Comparison of ENCODE assay signal across 23 cellular contexts in the genomic region with DNA sequence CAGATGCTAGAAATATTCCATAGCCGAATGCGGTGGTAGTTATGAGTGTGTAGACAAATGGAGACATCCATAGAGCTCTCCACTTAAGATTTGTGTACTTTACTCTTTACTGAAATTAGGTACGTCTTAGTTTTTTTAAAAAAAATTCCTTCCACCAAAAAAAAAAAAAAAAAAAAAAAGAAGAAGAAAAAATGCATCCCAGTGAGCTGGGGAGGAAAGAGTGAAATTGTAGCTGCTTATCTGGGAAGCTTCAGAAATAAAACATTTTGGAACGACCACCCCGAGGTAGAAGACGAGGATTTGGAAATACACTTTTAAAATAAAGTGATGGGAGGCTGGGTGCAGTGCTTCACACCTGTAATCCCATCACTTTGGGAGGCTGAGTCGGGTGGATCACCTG. TPM values are rescaled to one million over a fixed set of nuclear protein-coding genes. Genes with fewer than 3 reads are reported as not detected.
DNase-seq lines count a peak whose midpoint lies in the region; ATAC-seq and TF ChIP-seq lines count a peak whose summit lies in the region.
"Had no signal": no experiment of that assay in that cellular context is flagged by ENCODE, and none has a peak within 500 bp of the region (broad histone marks: within the 10 kb centered on the region; RNA-seq: fewer than 3 reads in every experiment).

No MANE protein-coding gene starts in this region.

- intact Hi-C loops in spleen (cut with DNase I; ENCODE audit: low total_unique reads): no loop called here

- ATAC-seq in activated T-cell treated with anti-CD3 and anti-CD28 coated beads, Interleukin-2, amount 50 U/mL, for 4 hours: no peak
- ATAC-seq in activated naive CD4-positive, alpha-beta T cell treated with anti-CD3 and anti-CD28 coated beads, Interleukin-2, amount 50 U/mL, for 72 hours: no peak
- ATAC-seq in GM18861 (IDR thresholded peaks at IDR 0.05; ENCODE audit: unreplicated experiment): no peak

- CTCF ChIA-PET in HEK293 (lab: Yijun Ruan, JAX): interaction anchor here (0.6 to 2.3 kb wide), 11 partner anchors 13 to 1125 kb away, joined by 3 to 29 read pairs (median 4); no protein-coding TSS in a partner anchor

- H3K36me3 Mint-ChIP-seq in activated T-cell treated with anti-CD3 and anti-CD28 coated beads, Interleukin-2, amount 50 U/mL, for 4 hours (ENCODE audit: insufficient read depth): no peaks in the 10 kb centered on the region
- no peaks in the 10 kb centered on the region for H3K36me3 Mint-ChIP-seq in activated naive CD4-positive, alpha-beta T cell treated with anti-CD3 and anti-CD28 coated beads, Interleukin-2, amount 50 U/mL, for 72 hours

- peaks cover 26% of the 10 kb centered on the region for H3K4me1 Mint-ChIP-seq in activated T-cell treated with anti-CD3 and anti-CD28 coated beads, Interleukin-2, amount 50 U/mL, for 4 hours (ENCODE audit: low read depth)
- H3K4me1 Mint-ChIP-seq: H9 had no signal

- peak overlapping the region; percentile 67 to 86 for H3K27ac Mint-ChIP-seq in activated naive CD4-positive, alpha-beta T cell treated with anti-CD3 and anti-CD28 coated beads, Interleukin-2, amount 50 U/mL, for 72 hours
- H3K27ac Mint-ChIP-seq: H9 had no signal

- H3K9me3 ChIP-seq in HEK293 (ENCODE audit: control insufficient read depth, insufficient read depth, low read depth, low read length): no peaks in the 10 kb centered on the region
- no peaks in the 10 kb centered on the region for H3K9me3 ChIP-seq in spleen
- H3K9me3 ChIP-seq: ascending aorta, heart left ventricle, MG63, pancreas, right atrium auricular region, uterus had no signal

- TF ChIP-seq POLR2A in spleen (IDR thresholded peaks at IDR 0.05): no peak

- H3K27ac ChIP-seq in HEK293 (ENCODE audit: extremely low read depth, low read depth, low read length) (no peak overlapping the region), spleen (peak overlapping the region in 5 of 8 donors; percentile 36 to 89 (median 81))
- H3K27ac ChIP-seq: ascending aorta, HL-60, pancreas, right atrium auricular region had no signal

- H3K4me3 ChIP-seq in HEK293 (ENCODE audit: low read depth, low read length) (no peak overlapping the region), spleen (no peak overlapping the region)
- H3K4me3 ChIP-seq: MG63 had no signal

- H3K4me1 ChIP-seq in HEK293 (ENCODE audit: control insufficient read depth, insufficient read depth, low read length): no peaks in the 10 kb centered on the region
- H3K4me1 ChIP-seq in spleen: peaks cover 0 to 23% (median 14%) of the 10 kb centered on the region in 6 donors
- H3K4me1 ChIP-seq: uterus had no signal

- no peak for DNase-seq in activated T-cell treated with anti-CD3 and anti-CD28 coated beads, Interleukin-2, amount 50 U/mL, for 4 hours
- DNase-seq in activated T-cell treated with anti-CD3 and anti-CD28 coated beads for 4 hours (no peak), spleen (no peak), amygdala (lab: John Stamatoyannopoulos, UW) (no peak), EL (no peak)
- no peak for DNase-seq in activated naive CD4-positive, alpha-beta T cell treated with anti-CD3 and anti-CD28 coated beads, Interleukin-2, amount 50 U/mL, for 72 hours (ENCODE audit: low spot score in 2 of 2)
- DNase-seq: activated CD4-positive, alpha-beta T cell treated with anti-CD3 and anti-CD28 coated beads, Interleukin-2, amount 50 U/mL, for 48 hours; caudate nucleus; H9; heart left ventricle; mesenchymal stem cell; MG63; NCI-H1417; NCI-H446; pancreas; PC-3; Right ventricle myocardium superior; uterus had no signal

- WGBS in spleen, 5 donors: 89 to 95% (median 95%) methylated on average over 7 of the region's 7 CpGs

- TF ChIP-seq CTCF in HEK293 (tag by site-specific recombination; IDR thresholded peaks at IDR 0.05) (no peak), spleen (IDR thresholded peaks at IDR 0.05 in 8 of 11, conservative IDR thresholded peaks at IDR 0.05 in 3 of 11) (no peak)

- POLR2A ChIA-PET in HEK293 (lab: Yijun Ruan, JAX): no interaction called here

- H3K9me3 Mint-ChIP-seq in activated T-cell treated with anti-CD3 and anti-CD28 coated beads, Interleukin-2, amount 50 U/mL, for 4 hours: no peaks in the 10 kb centered on the region
- no peaks in the 10 kb centered on the region for H3K9me3 Mint-ChIP-seq in activated naive CD4-positive, alpha-beta T cell treated with anti-CD3 and anti-CD28 coated beads, Interleukin-2, amount 50 U/mL, for 72 hours
- H3K9me3 Mint-ChIP-seq: H9 had no signal

- H3K4me3 Mint-ChIP-seq in activated T-cell treated with anti-CD3 and anti-CD28 coated beads, Interleukin-2, amount 50 U/mL, for 4 hours: peak overlapping the region; percentile 77

- no peaks in the 10 kb centered on the region for H3K27me3 Mint-ChIP-seq in activated T-cell treated with anti-CD3 and anti-CD28 coated beads, Interleukin-2, amount 50 U/mL, for 4 hours (ENCODE audit: low read depth)

- H3K36me3 ChIP-seq in HEK293 (ENCODE audit: control insufficient read depth in 2 of 2, insufficient read depth in 1 of 2, low read length in 2 of 2): no peaks in the 10 kb centered on the region
- no peaks in the 10 kb centered on the region for H3K36me3 ChIP-seq in spleen
- H3K36me3 ChIP-seq: ascending aorta, heart left ventricle, MG63, pancreas, right atrium auricular region, uterus had no signal

- no peaks in the 10 kb centered on the region for H3K27me3 ChIP-seq in spleen (replicated peaks in 1 of 7)
- H3K27me3 ChIP-seq: ascending aorta, heart left ventricle, MG63, pancreas, right atrium auricular region, uterus had no signal

TF ChIP-seq in HEK293, 187 proteins besides CTCF, POLR2A, EP300 and RAD21:
- no peak for TF ChIP-seq ZNF48 (tag by site-specific recombination; IDR thresholded peaks at IDR 0.05)
- no peak for TF ChIP-seq ZNF202 (tag by site-specific recombination; IDR thresholded peaks at IDR 0.05; ENCODE audit: borderline replicate concordance)
- TF ChIP-seq ZBTB49 (tag by site-specific recombination; IDR thresholded peaks at IDR 0.05; ENCODE audit: low read depth): no peak
- TF ChIP-seq ZNF707 (tag by site-specific recombination; IDR thresholded peaks at IDR 0.05): no peak
- TF ChIP-seq, protein P1, sequence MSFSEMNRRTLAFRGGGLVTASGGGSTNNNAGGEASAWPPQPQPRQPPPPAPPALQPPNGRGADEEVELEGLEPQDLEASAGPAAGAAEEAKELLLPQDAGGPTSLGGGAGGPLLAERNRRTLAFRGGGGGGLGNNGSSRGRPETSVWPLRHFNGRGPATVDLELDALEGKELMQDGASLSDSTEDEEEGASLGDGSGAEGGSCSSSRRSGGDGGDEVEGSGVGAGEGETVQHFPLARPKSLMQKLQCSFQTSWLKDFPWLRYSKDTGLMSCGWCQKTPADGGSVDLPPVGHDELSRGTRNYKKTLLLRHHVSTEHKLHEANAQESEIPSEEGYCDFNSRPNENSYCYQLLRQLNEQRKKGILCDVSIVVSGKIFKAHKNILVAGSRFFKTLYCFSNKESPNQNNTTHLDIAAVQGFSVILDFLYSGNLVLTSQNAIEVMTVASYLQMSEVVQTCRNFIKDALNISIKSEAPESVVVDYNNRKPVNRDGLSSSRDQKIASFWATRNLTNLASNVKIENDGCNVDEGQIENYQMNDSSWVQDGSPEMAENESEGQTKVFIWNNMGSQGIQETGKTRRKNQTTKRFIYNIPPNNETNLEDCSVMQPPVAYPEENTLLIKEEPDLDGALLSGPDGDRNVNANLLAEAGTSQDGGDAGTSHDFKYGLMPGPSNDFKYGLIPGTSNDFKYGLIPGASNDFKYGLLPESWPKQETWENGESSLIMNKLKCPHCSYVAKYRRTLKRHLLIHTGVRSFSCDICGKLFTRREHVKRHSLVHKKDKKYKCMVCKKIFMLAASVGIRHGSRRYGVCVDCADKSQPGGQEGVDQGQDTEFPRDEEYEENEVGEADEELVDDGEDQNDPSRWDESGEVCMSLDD (tag by site-specific recombination; IDR thresholded peaks at IDR 0.05): no peak
- no peak for TF ChIP-seq ZNF747 (tag by site-specific recombination; IDR thresholded peaks at IDR 0.05)
- TF ChIP-seq, protein P2, sequence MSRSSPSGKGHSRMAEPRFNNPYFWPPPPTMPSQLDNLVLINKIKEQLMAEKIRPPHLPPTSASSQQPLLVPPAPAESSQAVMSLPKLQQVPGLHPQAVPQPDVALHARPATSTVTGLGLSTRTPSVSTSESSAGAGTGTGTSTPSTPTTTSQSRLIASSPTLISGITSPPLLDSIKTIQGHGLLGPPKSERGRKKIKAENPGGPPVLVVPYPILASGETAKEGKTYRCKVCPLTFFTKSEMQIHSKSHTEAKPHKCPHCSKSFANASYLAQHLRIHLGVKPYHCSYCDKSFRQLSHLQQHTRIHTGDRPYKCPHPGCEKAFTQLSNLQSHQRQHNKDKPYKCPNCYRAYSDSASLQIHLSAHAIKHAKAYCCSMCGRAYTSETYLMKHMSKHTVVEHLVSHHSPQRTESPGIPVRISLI (tag by site-specific recombination; IDR thresholded peaks at IDR 0.05): peak; percentile 92; the same call in 1 of the 2 replicates

RNA-seq across cellular contexts. Expression of gene RGS10, which starts 53.8 kb away (rescaled TPM):
- 100 to 1,000 TPM; 116 to 163 (median 137) TPM for total RNA-seq in activated T-cell treated with anti-CD3 and anti-CD28 coated beads, Interleukin-2, amount 50 U/mL, for 4 hours
- 100 to 1,000 TPM; 183 to 251 TPM for total RNA-seq in activated naive CD4-positive, alpha-beta T cell treated with anti-CD3 and anti-CD28 coated beads, Interleukin-2, amount 50 U/mL, for 72 hours
- 10 to 100 TPM; 29.1 to 74.1 (median 38.9) TPM for total RNA-seq in spleen
- 100 to 1,000 TPM in 1 of 3 donors, 10 to 100 TPM in 2; 52.7 to 127 (median 92.9) TPM for polyA plus RNA-seq in spleen
